27 cellular contexts compared by ENCODE assay signal in the genomic region with DNA sequence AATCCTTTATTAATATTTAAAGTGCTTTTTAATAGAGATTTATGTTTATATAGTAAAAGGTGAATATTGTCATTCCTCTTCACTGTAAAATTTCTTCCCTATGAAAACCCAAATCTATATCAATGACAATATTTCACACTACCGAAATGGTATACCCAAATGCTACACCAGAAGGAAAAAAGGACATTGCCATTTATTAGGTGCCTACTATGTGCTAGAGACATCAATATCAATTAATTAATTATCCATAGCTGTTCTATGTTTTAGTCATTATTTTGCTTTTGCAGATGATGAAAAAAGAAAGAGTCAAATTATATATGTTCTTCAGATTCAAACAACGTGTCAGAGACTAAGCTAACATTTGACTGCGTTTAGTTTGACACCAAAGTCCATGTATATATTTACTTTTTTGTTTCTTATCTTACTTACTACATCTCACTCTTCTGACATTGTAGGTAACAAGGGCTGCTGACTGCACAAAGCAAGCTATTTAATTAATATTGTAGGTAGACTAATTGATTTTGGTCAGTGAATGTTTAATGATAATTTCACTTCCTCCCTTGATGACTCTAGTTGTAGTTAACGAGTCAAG.
"Had no signal": no experiment of that assay in that cellular context is flagged by ENCODE, and none has a peak within 500 bp of the region (broad histone marks: within the 10 kb centered on the region; RNA-seq: fewer than 3 reads in every experiment).

No MANE protein-coding gene starts in this region.

- FAIRE-seq: urothelium cell line had no signal

- H3K36me3 ChIP-seq: stomach, suprapubic skin, thoracic aorta, thyroid gland, tibial artery, tibial nerve, transverse colon, upper lobe of left lung, upper lobe of right lung, uterus, vagina had no signal

- H3K4me1 ChIP-seq: stomach, suprapubic skin, testis, thyroid gland, tibial artery, tibial nerve, transverse colon, upper lobe of left lung, upper lobe of right lung, uterus, vagina had no signal

- H3K27me3 ChIP-seq: stomach, suprapubic skin, testis, thyroid gland, tibial artery, tibial nerve, transverse colon, upper lobe of left lung, upper lobe of right lung, uterus, vagina had no signal

- H3K9me3 ChIP-seq: suprapubic skin, testis, thoracic aorta, thyroid gland, transverse colon, upper lobe of right lung, uterus, vagina had no signal

- ATAC-seq: stimulated activated effector memory CD8-positive, alpha-beta T cell treated with anti-CD3 and anti-CD28 coated beads, Interleukin-12 subunit alpha, Interleukin-12 subunit beta, amount 100 ng/mL, for 72 hours; stimulated activated memory B cell treated with anti-CD40 and anti-IgM and Interleukin-4, amounts not matched to agents 10 μg/mL and 1 μg/mL and 100 μg/mL, for 72 hours; stimulated activated naive B cell treated with anti-CD40 and anti-IgM and Interleukin-4, amounts not matched to agents 10 μg/mL and 1 μg/mL and 100 μg/mL, for 72 hours; stimulated activated naive CD8-positive, alpha-beta T cell treated with anti-CD3 and anti-CD28 coated beads, Interleukin-15, amount 100 ng/mL, for 72 hours; stimulated activated naive CD8-positive, alpha-beta T cell treated with anti-CD3 and anti-CD28 coated beads, Interleukin-15, Interleukin-2, amounts not matched to agents 100 U/mL and 50 U/mL, for 24 hours; upper lobe of right lung had no signal

- H3K4me3 ChIP-seq: stomach, suprapubic skin, testis, thoracic aorta, thyroid gland, tibial artery, tibial nerve, transverse colon, upper lobe of left lung, upper lobe of right lung, uterus, vagina had no signal

- DNase-seq: stimulated activated CD4-positive, alpha-beta T cell treated with anti-CD3 and anti-CD28 coated beads, Interleukin-2, amount 100 ng/mL, for 48 hours; stimulated activated CD4-positive, alpha-beta T cell treated with anti-CD3 and anti-CD28 coated beads, Interleukin-4, amount 100 ng/mL, for 1 hour; stimulated activated CD4-positive, alpha-beta T cell treated with anti-CD3 and anti-CD28 coated beads, Interleukin-4, amount 100 ng/mL, for 24 hours; stimulated activated CD4-positive, alpha-beta T cell treated with anti-CD3 and anti-CD28 coated beads, Interleukin-4, amount 100 ng/mL, for 4 hours; stimulated activated CD8-positive, alpha-beta memory T cell treated with anti-CD3 and anti-CD28 coated beads, Interleukin-4, amount 100 ng/mL, for 48 hours; stimulated activated naive B cell treated with anti-CD40 and anti-IgM and Interleukin-4, amounts not matched to agents 10 μg/mL and 1 μg/mL and 100 μg/mL, for 72 hours; stimulated activated naive CD4-positive, alpha-beta T cell; stimulated activated naive CD4-positive, alpha-beta T cell treated with Interleukin-2 at 50 U/mL for 16 hours; stimulated activated naive CD8-positive, alpha-beta T cell treated with anti-CD3 and anti-CD28 coated beads, Interleukin-15, amount 100 ng/mL, for 72 hours; stimulated activated naive CD8-positive, alpha-beta T cell treated with anti-CD3 and anti-CD28 coated beads, Interleukin-15, Interleukin-2, amounts not matched to agents 100 U/mL and 50 U/mL, for 24 hours; stomach; substantia nigra; testis; thyroid gland; tibial artery; transverse colon; trophoblast cell; upper lobe of left lung; upper lobe of right lung; uterus had no signal

- H3K27ac ChIP-seq: stomach, suprapubic skin, testis, thoracic aorta, thyroid gland, tibial artery, tibial nerve, transverse colon, upper lobe of left lung, upper lobe of right lung, uterus, vagina had no signal
